ENCODE assay signal across 14 cellular contexts in the genomic region with DNA sequence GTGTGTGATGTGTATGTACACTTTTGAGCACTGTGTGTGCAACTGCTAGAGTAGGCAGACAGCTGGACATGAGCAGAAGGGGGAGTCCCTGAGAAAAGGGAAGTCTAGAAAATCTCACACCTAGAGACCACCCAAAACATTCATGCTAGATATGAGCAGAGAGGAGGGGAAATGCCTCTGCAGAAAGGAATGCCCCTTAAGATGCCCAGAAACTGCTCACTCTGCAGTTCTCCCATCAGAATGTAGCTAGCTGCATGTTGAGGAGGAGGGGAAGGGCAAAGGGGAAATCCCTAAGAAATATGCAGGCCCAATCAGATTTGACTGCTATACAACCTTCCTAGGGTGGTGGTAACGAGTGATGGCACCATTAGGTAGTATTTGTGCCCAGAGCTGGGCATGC. TPM values are rescaled to one million over a fixed set of nuclear protein-coding genes. Genes with fewer than 3 reads are reported as not detected.
DNase-seq lines count a peak whose midpoint lies in the region; ATAC-seq and TF ChIP-seq lines count a peak whose summit lies in the region.
"Had no signal": no experiment of that assay in that cellular context is flagged by ENCODE, and none has a peak within 500 bp of the region (broad histone marks: within the 10 kb centered on the region; RNA-seq: fewer than 3 reads in every experiment).

No MANE protein-coding gene starts in this region.

- no peaks in the 10 kb centered on the region for H3K27me3 Mint-ChIP-seq in natural killer cell treated with Interleukin-12 subunit alpha and Interleukin-12 subunit beta and Interleukin-15 and Interleukin-18, amount 100 ng/mL, for 72 hours
- no peaks in the 10 kb centered on the region for H3K27me3 Mint-ChIP-seq in natural killer cell (ENCODE audit: low read depth in 2 of 2)
- H3K27me3 Mint-ChIP-seq in nephron progenitor cell (ENCODE audit: low read depth, poor library complexity): no peaks in the 10 kb centered on the region

- no peak overlapping the region for H3K4me3 Mint-ChIP-seq in natural killer cell treated with Interleukin-12 subunit alpha and Interleukin-12 subunit beta and Interleukin-15 and Interleukin-18, amount 100 ng/mL, for 72 hours
- no peak overlapping the region for H3K4me3 Mint-ChIP-seq in natural killer cell
- no peak overlapping the region for H3K4me3 Mint-ChIP-seq in nephron progenitor cell
- H3K4me3 Mint-ChIP-seq: CD14-positive monocyte had no signal

- peak overlapping the region; percentile 39; the same call in 1 of the 2 replicates for H3K4me3 ChIP-seq in OCI-LY3 (ENCODE audit: low read length)
- no peak overlapping the region for H3K4me3 ChIP-seq in suprapubic skin

- H3K9me3 Mint-ChIP-seq in natural killer cell treated with Interleukin-12 subunit alpha and Interleukin-12 subunit beta and Interleukin-15 and Interleukin-18, amount 100 ng/mL, for 72 hours: no peaks in the 10 kb centered on the region
- H3K9me3 Mint-ChIP-seq in natural killer cell: no peaks in the 10 kb centered on the region
- H3K9me3 Mint-ChIP-seq in nephron progenitor cell: no peaks in the 10 kb centered on the region
- H3K9me3 Mint-ChIP-seq: CD14-positive monocyte had no signal

- TF ChIP-seq POLR2A in suprapubic skin (IDR thresholded peaks at IDR 0.05): no peak

- no peaks in the 10 kb centered on the region for H4K20me1 ChIP-seq in OCI-LY3 (ENCODE audit: insufficient read depth, low read length)

- H3K36me3 Mint-ChIP-seq in natural killer cell treated with Interleukin-12 subunit alpha and Interleukin-12 subunit beta and Interleukin-15 and Interleukin-18, amount 100 ng/mL, for 72 hours: peaks cover 13% of the 10 kb centered on the region
- H3K36me3 Mint-ChIP-seq in natural killer cell (peaks cover 7% of the 10 kb centered on the region), nephron progenitor cell (ENCODE audit: low read depth) (peaks cover 52% of the 10 kb centered on the region)

- H3K9me3 ChIP-seq in OCI-LY3 (ENCODE audit: insufficient read depth, low read length): no peaks in the 10 kb centered on the region
- no peaks in the 10 kb centered on the region for H3K9me3 ChIP-seq in suprapubic skin

- peak overlapping the region; percentile 73 for H3K4me2 ChIP-seq in OCI-LY3 (ENCODE audit: low read length)

- intact Hi-C loops in natural killer cell (cut with micrococcal nuclease): no loop called here

- no peak overlapping the region for H3K27ac Mint-ChIP-seq in natural killer cell treated with Interleukin-12 subunit alpha and Interleukin-12 subunit beta and Interleukin-15 and Interleukin-18, amount 100 ng/mL, for 72 hours
- no peak overlapping the region for H3K27ac Mint-ChIP-seq in natural killer cell
- H3K27ac Mint-ChIP-seq in nephron progenitor cell: peak overlapping the region; percentile 5

- no peak overlapping the region for H2AFZ ChIP-seq in OCI-LY3 (ENCODE audit: low read depth, low read length)

- H3K9ac ChIP-seq in OCI-LY3 (ENCODE audit: low read length): peak overlapping the region; percentile 32; the same call in 1 of the 2 replicates

- H3K27me3 ChIP-seq in OCI-LY3 (ENCODE audit: low read depth, low read length) (no peaks in the 10 kb centered on the region), suprapubic skin (no peaks in the 10 kb centered on the region)

- H3K79me2 ChIP-seq in OCI-LY3 (ENCODE audit: low read length): no peaks in the 10 kb centered on the region

- peaks cover 0 to 5% of the 10 kb centered on the region in 2 donors for H3K4me1 Mint-ChIP-seq in natural killer cell treated with Interleukin-12 subunit alpha and Interleukin-12 subunit beta and Interleukin-15 and Interleukin-18, amount 100 ng/mL, for 72 hours (ENCODE audit: low read depth in 2 of 2)
- no peaks in the 10 kb centered on the region for H3K4me1 Mint-ChIP-seq in natural killer cell
- H3K4me1 Mint-ChIP-seq in nephron progenitor cell: peaks cover 8% of the 10 kb centered on the region

- WGBS in suprapubic skin: 55% methylated on average over 1 of the region's 1 CpG

- TF ChIP-seq CTCF in natural killer cell (IDR thresholded peaks at IDR 0.05) (no peak), OCI-LY3 (IDR thresholded peaks at IDR 0.05; ENCODE audit: low read depth, low read length) (no peak), nephron progenitor cell (IDR thresholded peaks at IDR 0.05) (no peak), suprapubic skin (IDR thresholded peaks at IDR 0.05) (no peak)

- DNase-seq in natural killer cell treated with Interleukin-12 subunit alpha and Interleukin-12 subunit beta and Interleukin-15 and Interleukin-18, amount 100 ng/mL, for 72 hours (ENCODE audit: low spot score): peak; percentile 5
- DNase-seq in natural killer cell: no peak
- DNase-seq in nephron progenitor cell: no peak
- DNase-seq in suprapubic skin (ENCODE audit: low spot score in 2 of 2): no peak
- no peak for DNase-seq in central memory CD4-positive, alpha-beta T cell
- DNase-seq: KBM-7, NCI-H1436 treated with DMSO at 0.1 percent for 48 hours, NCI-H2029 treated with DMSO at 0.1 percent for 48 hours, NCI-H748 treated with DMSO at 0.1 percent for 48 hours, PC-3 had no signal

- peaks cover 31% of the 10 kb centered on the region for H3K4me1 ChIP-seq in OCI-LY3 (ENCODE audit: low read length)
- peaks cover 11% of the 10 kb centered on the region for H3K4me1 ChIP-seq in suprapubic skin

- H3K27ac ChIP-seq in OCI-LY3 (ENCODE audit: low read length): peak overlapping the region; percentile 91
- H3K27ac ChIP-seq in suprapubic skin: no peak overlapping the region
- H3K27ac ChIP-seq: RWPE1 had no signal

- no peak for ATAC-seq in natural killer cell treated with Interleukin-12 subunit alpha and Interleukin-12 subunit beta and Interleukin-15 and Interleukin-18, amount 100 ng/mL, for 72 hours
- no peak for ATAC-seq in natural killer cell
- ATAC-seq in HG02884 (IDR thresholded peaks at IDR 0.05; ENCODE audit: unreplicated experiment): no peak
- ATAC-seq: PC-3 had no signal

- TF ChIP-seq EP300 in suprapubic skin (IDR thresholded peaks at IDR 0.05): no peak

- H3K36me3 ChIP-seq in OCI-LY3 (replicated peaks; ENCODE audit: low read depth, low read length) (peaks cover 31% of the 10 kb centered on the region), suprapubic skin (no peaks in the 10 kb centered on the region)

RNA-seq across cellular contexts. Expression of a gene that starts 31.8 kb away (rescaled TPM):
- total RNA-seq in natural killer cell treated with Interleukin-12 subunit alpha and Interleukin-12 subunit beta and Interleukin-15 and Interleukin-18, amount 100 ng/mL, for 72 hours: 10 to 100 TPM; 62.6 to 65.4 TPM
- total RNA-seq in natural killer cell (10 to 100 TPM; 48.6 to 70.4 (median 69.2) TPM), suprapubic skin (10 to 100 TPM; 31.8 to 52.3 (median 38.5) TPM)

RNA-seq across cellular contexts. Expression of a gene that starts 49.7 kb away (rescaled TPM):
- 10 to 100 TPM; 37.5 to 44.5 TPM for total RNA-seq in natural killer cell treated with Interleukin-12 subunit alpha and Interleukin-12 subunit beta and Interleukin-15 and Interleukin-18, amount 100 ng/mL, for 72 hours
- total RNA-seq in natural killer cell (10 to 100 TPM; 39.6 to 49.7 (median 40.5) TPM), suprapubic skin (10 to 100 TPM; 25.2 to 60.3 (median 33.8) TPM)

RNA-seq across cellular contexts. Expression of a gene that starts 57.8 kb away (rescaled TPM):
- total RNA-seq in natural killer cell treated with Interleukin-12 subunit alpha and Interleukin-12 subunit beta and Interleukin-15 and Interleukin-18, amount 100 ng/mL, for 72 hours: 100 to 1,000 TPM in 1 of 2 donors, 10 to 100 TPM in 1; 87.8 to 194 TPM
- total RNA-seq in natural killer cell (10 to 100 TPM; 23.2 to 27.3 (median 24.9) TPM), suprapubic skin (10 to 100 TPM in 1 of 4 donors, 1 to 10 TPM in 3; 2.8 to 11.8 (median 4.1) TPM)
